8 cellular contexts compared by ENCODE assay signal in genomic region chr4:15913631-15913970, GRCh38. TPM values are rescaled to one million over a fixed set of nuclear protein-coding genes. Genes with fewer than 3 reads are reported as not detected.
DNase-seq lines count a peak whose midpoint lies in the region; ATAC-seq and TF ChIP-seq lines count a peak whose summit lies in the region.

No MANE protein-coding gene starts in this region.

- H3K27me3 ChIP-seq in SJSA1 (replicated peaks), result no peaks in the 10 kb centered on the region

- no peaks in the 10 kb centered on the region for H3K36me3 ChIP-seq in SJSA1

- TF ChIP-seq CTCF in fibroblast of mammary gland (conservative IDR thresholded peaks at IDR 0.05; ENCODE audit: control insufficient read depth, insufficient read depth, low read depth, low read length), result no peak

- no peaks in the 10 kb centered on the region for H3K9me3 ChIP-seq in SJSA1 (replicated peaks)

- peak overlapping the region; percentile 80 for H3K27ac ChIP-seq in SJSA1

- no peak for ATAC-seq in GM18498 (IDR thresholded peaks at IDR 0.05; ENCODE audit: unreplicated experiment)

- DNase-seq in GM03348 (ENCODE audit: low spot score) (peak; percentile 77), SJSA1 (ENCODE audit: low read depth in 1 of 2, low spot score in 2 of 2) (peak; percentile 44 to 45), fibroblast of mammary gland (ENCODE audit: low read depth) (peak; percentile 90), renal cortical epithelial cell (ENCODE audit: low read depth) (peak; percentile 100), SHP77 (lab: John Stamatoyannopoulos, UW) (no peak), HuH-7.5 (ENCODE audit: low spot score) (no peak), SKM-1 treated with dmso at 0.1 percent for 144 hours (lab: John Stamatoyannopoulos, UW; ENCODE audit: unreplicated experiment) (no peak)

- H3K4me1 ChIP-seq in SJSA1 (replicated peaks), result peaks cover 15% of the 10 kb centered on the region

- no peak overlapping the region for H3K4me3 ChIP-seq in SJSA1
- H3K4me3 ChIP-seq in fibroblast of mammary gland (ENCODE audit: control insufficient read depth, low read depth, low read length), result no peak overlapping the region

RNA-seq across cellular contexts. Expression of gene FGFBP1, which starts 24.9 kb away (rescaled TPM):
- not detected in 2 replicates for total RNA-seq in SJSA1 (2014; rRNA removed; shearing (Covaris generic))
- 0.50 and 19.1 TPM in 2 replicates for total RNA-seq in renal cortical epithelial cell

RNA-seq across cellular contexts. Expression of gene FGFBP2, which starts 49.4 kb away (rescaled TPM):
- not detected in 2 replicates for total RNA-seq in SJSA1 (2014; rRNA removed; shearing (Covaris generic))
- total RNA-seq in renal cortical epithelial cell, result not detected in 2 replicates

Comparison
In these comparisons a context has a peak if more than half of its experiments do, and no peak if none do; other contexts are left out.
1. DNase-seq: peak in GM03348 (single experiment), SJSA1 (2 of 2), fibroblast of mammary gland (single experiment) and renal cortical epithelial cell (single experiment); none in SHP77 (0 of 2), HuH-7.5 (single experiment) and SKM-1 treated with dmso at 0.1 percent for 144 hours (single experiment).